In genomic region chr10:50275650-50276235, GRCh38 we compare ENCODE assay signal across 1 cellular context.
A peak's percentile ranks its signal among the peaks of the same experiment; 100 is the strongest.
TF ChIP-seq lines count a peak whose summit lies in the region.

No MANE protein-coding gene starts in this region.

TF ChIP-seq in K562, 482 proteins besides CTCF, POLR2A, EP300 and RAD21 (continued from another document and continues in another):
- 0 out of 2 replicates have a peak, but pooled peaks have one; percentile 40 for TF ChIP-seq ZNF592 (IDR thresholded peaks at IDR 0.05)
- no peak for TF ChIP-seq ELF1 (tag; IDR thresholded peaks at IDR 0.05)
- TF ChIP-seq MLLT1 (IDR thresholded peaks at IDR 0.05): no peak
- peak; percentile 83 for TF ChIP-seq PKNOX1 (IDR thresholded peaks at IDR 0.05)
- no peak for TF ChIP-seq ZNF175 (CRISPR knock-in tag; IDR thresholded peaks at IDR 0.05; ENCODE audit: low read depth)
- no peak for TF ChIP-seq E4F1 (CRISPR knock-in tag; IDR thresholded peaks at IDR 0.05; ENCODE audit: borderline replicate concordance)
- TF ChIP-seq DEAF1 (CRISPR knock-in tag; IDR thresholded peaks at IDR 0.05): peak; percentile 53; the same call in 1 of the 2 replicates
- peak; percentile 34; the same call in 1 of the 2 replicates for TF ChIP-seq C11orf30 (IDR thresholded peaks at IDR 0.05; ENCODE audit: low read depth)
- TF ChIP-seq ELF2 (CRISPR knock-in tag; IDR thresholded peaks at IDR 0.05): no peak
- no peak for TF ChIP-seq MCM7 (IDR thresholded peaks at IDR 0.05)
- TF ChIP-seq NRF1 (conservative IDR thresholded peaks at IDR 0.05 in 1 of 2, IDR thresholded peaks at IDR 0.05 in 1 of 2): no peak
- TF ChIP-seq NCOR1 (IDR thresholded peaks at IDR 0.05): no peak
- no peak for TF ChIP-seq ZSCAN29 (IDR thresholded peaks at IDR 0.05)
- TF ChIP-seq ZKSCAN1 (IDR thresholded peaks at IDR 0.05; ENCODE audit: low read depth, low read length): 0 out of 2 replicates have a peak, but pooled peaks have one; percentile 21
- TF ChIP-seq NCOA4 (IDR thresholded peaks at IDR 0.05; ENCODE audit: partially characterized antibody): no peak
- no peak for TF ChIP-seq ZNF280B (CRISPR knock-in tag; IDR thresholded peaks at IDR 0.05)
- no peak for TF ChIP-seq MECOM (CRISPR knock-in tag; IDR thresholded peaks at IDR 0.05)
- TF ChIP-seq KLF16 (IDR thresholded peaks at IDR 0.05): no peak; the same call in 1 of the 2 replicates
- TF ChIP-seq CEBPB (tag; IDR thresholded peaks at IDR 0.05): no peak
- TF ChIP-seq IFI16 (CRISPR knock-in tag; IDR thresholded peaks at IDR 0.05): no peak
- no peak for TF ChIP-seq KHSRP (IDR thresholded peaks at IDR 0.05)
- TF ChIP-seq SMARCA4 (IDR thresholded peaks at IDR 0.05): peak; percentile 91
- TF ChIP-seq TCF7L2 (IDR thresholded peaks at IDR 0.05; ENCODE audit: low read depth, low read length): no peak
- TF ChIP-seq TSC22D4 (tag; IDR thresholded peaks at IDR 0.05): no peak
- TF ChIP-seq MAFG (tag; conservative IDR thresholded peaks at IDR 0.05): no peak
- TF ChIP-seq KLF1 (tag; IDR thresholded peaks at IDR 0.05): no peak
- no peak for TF ChIP-seq LARP7 (IDR thresholded peaks at IDR 0.05)
- no peak for TF ChIP-seq NFE2 (IDR thresholded peaks at IDR 0.05; ENCODE audit: low read depth)
- TF ChIP-seq ZBED1 (IDR thresholded peaks at IDR 0.05): no peak
- no peak for TF ChIP-seq HSF4 (CRISPR knock-in tag; IDR thresholded peaks at IDR 0.05; ENCODE audit: borderline replicate concordance)
- no peak for TF ChIP-seq DDX20 (tag; IDR thresholded peaks at IDR 0.05; ENCODE audit: low read depth)
- no peak for TF ChIP-seq RHOXF2B (CRISPR knock-in tag; conservative IDR thresholded peaks at IDR 0.05)
- peak; percentile 35 for TF ChIP-seq MAFF (IDR thresholded peaks at IDR 0.05; ENCODE audit: low read length)
- no peak for TF ChIP-seq RFX1 (IDR thresholded peaks at IDR 0.05)
- TF ChIP-seq MNT (conservative IDR thresholded peaks at IDR 0.05): 0 out of 4 replicates have a peak, but pooled peaks of 1 of the 2 experiments have one; percentile 20
- TF ChIP-seq NCOA1 (IDR thresholded peaks at IDR 0.05; ENCODE audit: low read depth): 0 out of 2 replicates have a peak, but pooled peaks have one; percentile 16
- TF ChIP-seq TCF7 (IDR thresholded peaks at IDR 0.05; ENCODE audit: borderline replicate concordance): no peak
- TF ChIP-seq ZNF740 (CRISPR knock-in tag; IDR thresholded peaks at IDR 0.05): no peak
- no peak for TF ChIP-seq ZNF740 (tag; IDR thresholded peaks at IDR 0.05)
- no peak for TF ChIP-seq TAF7 (tag; IDR thresholded peaks at IDR 0.05)
- TF ChIP-seq DNMT1 (IDR thresholded peaks at IDR 0.05): no peak
- TF ChIP-seq ZNF77 (CRISPR knock-in tag; IDR thresholded peaks at IDR 0.05): no peak
- no peak for TF ChIP-seq ZNF212 (CRISPR knock-in tag; IDR thresholded peaks at IDR 0.05)
- TF ChIP-seq TEAD4 (IDR thresholded peaks at IDR 0.05; ENCODE audit: low read length): peak; percentile 40; the same call in 1 of the 2 replicates
- TF ChIP-seq TEAD4 (CRISPR knock-in tag; IDR thresholded peaks at IDR 0.05; ENCODE audit: borderline replicate concordance): no peak
- TF ChIP-seq ZNF347 (CRISPR knock-in tag; IDR thresholded peaks at IDR 0.05; ENCODE audit: low read depth): no peak
- TF ChIP-seq BRD9 (IDR thresholded peaks at IDR 0.05; ENCODE audit: low read depth, partially characterized antibody): no peak
- TF ChIP-seq ZNF253 (CRISPR knock-in tag; conservative IDR thresholded peaks at IDR 0.05): no peak
- TF ChIP-seq CBFA2T3 (IDR thresholded peaks at IDR 0.05): 0 out of 2 replicates have a peak, but pooled peaks have one; percentile 31
- TF ChIP-seq ZNF354B (CRISPR knock-in tag; IDR thresholded peaks at IDR 0.05): no peak
- TF ChIP-seq HBP1 (CRISPR knock-in tag; IDR thresholded peaks at IDR 0.05): no peak
- no peak for TF ChIP-seq ILF3 (IDR thresholded peaks at IDR 0.05; ENCODE audit: borderline replicate concordance)
- no peak for TF ChIP-seq CHD1 (IDR thresholded peaks at IDR 0.05; ENCODE audit: low read length)
- no peak for TF ChIP-seq RBM17 (IDR thresholded peaks at IDR 0.05; ENCODE audit: borderline replicate concordance, low read depth, low read length)
- no peak for TF ChIP-seq TAF1 (IDR thresholded peaks at IDR 0.05; ENCODE audit: control insufficient read depth, extremely low read depth, insufficient read depth, low read length, severe bottlenecking)
- peak in 1 of 2 experiments; percentile 75; a peak in 1 of 4 replicates for TF ChIP-seq RCOR1 (IDR thresholded peaks at IDR 0.05; ENCODE audit: borderline replicate concordance in 1 of 2, low read depth in 2 of 2, low read length in 2 of 2)
- no peak for TF ChIP-seq TFAM (CRISPR knock-in tag; conservative IDR thresholded peaks at IDR 0.05)
- TF ChIP-seq CREB3 (tag; conservative IDR thresholded peaks at IDR 0.05; ENCODE audit: low read depth): no peak
